Comparison of ENCODE assay signal across 23 cellular contexts in genomic region chr6:107624541-107624940, GRCh38.
DNase-seq lines count a peak whose midpoint lies in the region; ATAC-seq, FAIRE-seq and TF ChIP-seq lines count a peak whose summit lies in the region.
"Had no signal": no experiment of that assay in that cellular context is flagged by ENCODE, and none has a peak within 500 bp of the region (broad histone marks: within the 10 kb centered on the region; RNA-seq: fewer than 3 reads in every experiment).

No MANE protein-coding gene starts in this region.

- TF ChIP-seq RAD21 in A549 (conservative IDR thresholded peaks at IDR 0.05 in 1 of 2, IDR thresholded peaks at IDR 0.05 in 1 of 2), result no peak

- H3K4me2 ChIP-seq in A549 (peak overlapping the region; percentile 34; the same call in 1 of the 3 replicates), SU-DHL-6 (ENCODE audit: low read depth, low read length, poor library complexity, severe bottlenecking) (peak overlapping the region; percentile 12)

- H3F3A ChIP-seq in SU-DHL-6 (ENCODE audit: insufficient read depth), result no peaks in the 10 kb centered on the region

- H4K20me1 ChIP-seq in SU-DHL-6 (ENCODE audit: low read depth, low read length), result no peaks in the 10 kb centered on the region

- TF ChIP-seq CTCF in A549 (IDR thresholded peaks at IDR 0.05), result no peak
- no peak for TF ChIP-seq CTCF in SU-DHL-6 (IDR thresholded peaks at IDR 0.05; ENCODE audit: insufficient read depth, low read length, poor library complexity, severe bottlenecking)
- TF ChIP-seq CTCF in foreskin keratinocyte (conservative IDR thresholded peaks at IDR 0.05), result no peak

- H2AFZ ChIP-seq in SU-DHL-6 (ENCODE audit: low read depth, low read length, severe bottlenecking), result no peak overlapping the region

- H3K27me3 Mint-ChIP-seq in activated CD8-positive, alpha-beta T cell treated with anti-CD3 and anti-CD28 coated beads, Interleukin-2, amount 10 ng/mL, durations not matched to agents 7 days and 5 days (ENCODE audit: low read depth), result peaks cover 8% of the 10 kb centered on the region

- H3K27me3 ChIP-seq in SU-DHL-6 (ENCODE audit: low read length) (no peaks in the 10 kb centered on the region), foreskin keratinocyte (peaks cover 9% of the 10 kb centered on the region)
- H3K27me3 ChIP-seq: dorsolateral prefrontal cortex, esophagus muscularis mucosa, right atrium auricular region had no signal

- TF ChIP-seq EP300 in A549 (IDR thresholded peaks at IDR 0.05), result no peak

- H3K27ac ChIP-seq in A549 (no peak overlapping the region), SU-DHL-6 (ENCODE audit: low read depth, low read length) (peak overlapping the region; percentile 51; the same call in 1 of the 2 replicates), foreskin keratinocyte (no peak overlapping the region)
- H3K27ac ChIP-seq: esophagus muscularis mucosa, lower lobe of right lung, right atrium auricular region had no signal

- WGBS in A549 (ENCODE audit: missing lambda C conversion rate), result 29% methylated on average over 1 of the region's 1 CpG

- H3K9me3 Mint-ChIP-seq in activated CD8-positive, alpha-beta T cell treated with anti-CD3 and anti-CD28 coated beads, Interleukin-2, amount 10 ng/mL, durations not matched to agents 7 days and 5 days (ENCODE audit: insufficient read depth), result no peaks in the 10 kb centered on the region
- H3K9me3 Mint-ChIP-seq: activated naive CD8-positive, alpha-beta T cell treated with anti-CD3 and anti-CD28 coated beads, Interleukin-2, amount 10 ng/mL, durations not matched to agents 7 days and 5 days; activated T-helper 2 cell treated with anti-CD3 and anti-CD28 coated beads, Interferon-gamma antibody, Interleukin-2, Interleukin-4, amounts not matched to agents 10 μg/mL and 5 μg/mL and 100 μg/mL, durations not matched to agents 14 hours and 24 hours and 36 hours; HFFc6 had no signal

- ATAC-seq in A549, result no peak; a peak in 1 of 6 replicates
- ATAC-seq in foreskin keratinocyte, result peak; percentile 61
- no peak for ATAC-seq in GM21723 (IDR thresholded peaks at IDR 0.05; ENCODE audit: unreplicated experiment)
- ATAC-seq in GM21786 (IDR thresholded peaks at IDR 0.05; ENCODE audit: unreplicated experiment), result no peak
- no peak for ATAC-seq in activated CD8-positive, alpha-beta T cell treated with anti-CD3 and anti-CD28 coated beads, Interleukin-2, amount 10 ng/mL, durations not matched to agents 7 days and 5 days
- no peak for ATAC-seq in HG03571 (IDR thresholded peaks at IDR 0.05; ENCODE audit: unreplicated experiment)

- peaks cover 4% of the 10 kb centered on the region for H3K36me3 Mint-ChIP-seq in activated CD8-positive, alpha-beta T cell treated with anti-CD3 and anti-CD28 coated beads, Interleukin-2, amount 10 ng/mL, durations not matched to agents 7 days and 5 days (ENCODE audit: low read depth)

- H3K4me3 ChIP-seq in A549 (no peak overlapping the region), SU-DHL-6 (ENCODE audit: insufficient read depth, low read length, poor library complexity, severe bottlenecking) (no peak overlapping the region)
- H3K4me3 ChIP-seq: dorsolateral prefrontal cortex, esophagus muscularis mucosa, lower lobe of right lung, right atrium auricular region had no signal

- no peaks in the 10 kb centered on the region; the same call in 1 of the 2 replicates for H3K79me2 ChIP-seq in SU-DHL-6 (ENCODE audit: insufficient read depth, low read length)

- H3K27ac Mint-ChIP-seq in activated CD8-positive, alpha-beta T cell treated with anti-CD3 and anti-CD28 coated beads, Interleukin-2, amount 10 ng/mL, durations not matched to agents 7 days and 5 days, result no peak overlapping the region
- H3K27ac Mint-ChIP-seq: activated naive CD8-positive, alpha-beta T cell treated with anti-CD3 and anti-CD28 coated beads, Interleukin-2, amount 10 ng/mL, durations not matched to agents 7 days and 5 days; activated T-helper 2 cell treated with anti-CD3 and anti-CD28 coated beads, Interferon-gamma antibody, Interleukin-2, Interleukin-4, amounts not matched to agents 10 μg/mL and 5 μg/mL and 100 μg/mL, durations not matched to agents 14 hours and 24 hours and 36 hours; HFFc6 had no signal

- no peaks in the 10 kb centered on the region for H3K9me2 ChIP-seq in SU-DHL-6 (replicated peaks; ENCODE audit: insufficient read depth, low read length)

- DNase-seq in A549 (ENCODE audit: low read depth in 1 of 2, low spot score in 1 of 2) (no peak), HT-29 (ENCODE audit: low spot score) (peak; percentile 34), foreskin keratinocyte (peak; percentile 15 to 57)
- DNase-seq in activated CD8-positive, alpha-beta T cell treated with anti-CD3 and anti-CD28 coated beads, Interleukin-2, amount 10 ng/mL, durations not matched to agents 7 days and 5 days, result no peak
- DNase-seq: activated CD4-positive, alpha-beta T cell treated with anti-CD3 and anti-CD28 coated beads for 4 hours; activated naive CD8-positive, alpha-beta T cell treated with anti-CD3 and anti-CD28 coated beads, Interleukin-2, amount 10 ng/mL, durations not matched to agents 7 days and 5 days; dorsolateral prefrontal cortex; head of caudate nucleus; HFFc6; Karpas-422; lower lobe of right lung; NCI-H748 treated with DMSO at 0.1 percent for 48 hours; nucleus accumbens; substantia nigra had no signal

- POLR2A ChIA-PET in A549 (lab: Yijun Ruan, JAX), result no interaction called here
- POLR2A ChIA-PET in activated CD8-positive, alpha-beta T cell treated with anti-CD3 and anti-CD28 coated beads, Interleukin-2, amount 10 ng/mL, durations not matched to agents 7 days and 5 days (lab: Charles Lee), result no interaction called here

- H3K4me1 ChIP-seq in A549 (peaks cover 8% of the 10 kb centered on the region), foreskin keratinocyte (peaks cover 6% of the 10 kb centered on the region)

- H3K36me3 ChIP-seq in SU-DHL-6 (ENCODE audit: low read length), result no peaks in the 10 kb centered on the region
- H3K36me3 ChIP-seq: esophagus muscularis mucosa, lower lobe of right lung, right atrium auricular region had no signal

- no peak overlapping the region for H3K9ac ChIP-seq in SU-DHL-6 (ENCODE audit: low read length)

- TF ChIP-seq POLR2A in A549 (IDR thresholded peaks at IDR 0.05; ENCODE audit: low read length), result no peak

- FAIRE-seq in A549 (lab: Jason Lieb, UNC), result no peak
- FAIRE-seq: GM12891, TTC549 had no signal

- no peaks in the 10 kb centered on the region for H3K9me3 ChIP-seq in A549
- H3K9me3 ChIP-seq in SU-DHL-6 (ENCODE audit: insufficient read depth, low read length), result no peaks in the 10 kb centered on the region
- H3K9me3 ChIP-seq: esophagus muscularis mucosa, lower lobe of right lung, right atrium auricular region had no signal

- CTCF ChIA-PET in A549 (lab: Yijun Ruan, JAX), result no interaction called here
- CTCF ChIA-PET in activated CD8-positive, alpha-beta T cell treated with anti-CD3 and anti-CD28 coated beads, Interleukin-2, amount 10 ng/mL, durations not matched to agents 7 days and 5 days (lab: Charles Lee), result interaction anchor here (1.4 kb wide), 1 partner anchor 33 kb away, joined by 3 read pairs; no protein-coding TSS in a partner anchor

- H3K4me3 Mint-ChIP-seq in activated CD8-positive, alpha-beta T cell treated with anti-CD3 and anti-CD28 coated beads, Interleukin-2, amount 10 ng/mL, durations not matched to agents 7 days and 5 days, result no peak overlapping the region
- H3K4me3 Mint-ChIP-seq: activated naive CD8-positive, alpha-beta T cell treated with anti-CD3 and anti-CD28 coated beads, Interleukin-2, amount 10 ng/mL, durations not matched to agents 7 days and 5 days; HFFc6 had no signal

- H3K4me1 Mint-ChIP-seq in activated CD8-positive, alpha-beta T cell treated with anti-CD3 and anti-CD28 coated beads, Interleukin-2, amount 10 ng/mL, durations not matched to agents 7 days and 5 days (ENCODE audit: low read depth), result peaks cover 46% of the 10 kb centered on the region

TF ChIP-seq in A549, 52 proteins besides CTCF, POLR2A, EP300 and RAD21:
- no peak for TF ChIP-seq SMC3 (IDR thresholded peaks at IDR 0.05)
- no peak for TF ChIP-seq NPAS2 (CRISPR knock-in tag; IDR thresholded peaks at IDR 0.05; ENCODE audit: borderline replicate concordance)
- no peak for TF ChIP-seq TFCP2L1 (CRISPR knock-in tag; IDR thresholded peaks at IDR 0.05)
- TF ChIP-seq RFX5 (IDR thresholded peaks at IDR 0.05), result no peak
- TF ChIP-seq CHD4 (IDR thresholded peaks at IDR 0.05; ENCODE audit: borderline replicate concordance), result no peak
- no peak for TF ChIP-seq RARB (CRISPR knock-in tag; IDR thresholded peaks at IDR 0.05)
- no peak for TF ChIP-seq ZSCAN20 (CRISPR knock-in tag; IDR thresholded peaks at IDR 0.05)
- TF ChIP-seq HMGXB4 (CRISPR knock-in tag; IDR thresholded peaks at IDR 0.05; ENCODE audit: borderline replicate concordance), result no peak
- TF ChIP-seq HEYL (CRISPR knock-in tag; IDR thresholded peaks at IDR 0.05), result no peak
- no peak for TF ChIP-seq POLR2AphosphoS2 (conservative IDR thresholded peaks at IDR 0.05; ENCODE audit: low read length)

Comparison
In these comparisons a context has a peak if more than half of its experiments do, and no peak if none do; other contexts are left out.
1. DNase-seq: peak in HT-29 (single experiment) and foreskin keratinocyte (2 of 2); none in A549 (0 of 2) and activated CD8-positive, alpha-beta T cell treated with anti-CD3 and anti-CD28 coated beads, Interleukin-2, amount 10 ng/mL, durations not matched to agents 7 days and 5 days (single experiment).